ENCODE assay signal across 8 cellular contexts in the genomic region with DNA sequence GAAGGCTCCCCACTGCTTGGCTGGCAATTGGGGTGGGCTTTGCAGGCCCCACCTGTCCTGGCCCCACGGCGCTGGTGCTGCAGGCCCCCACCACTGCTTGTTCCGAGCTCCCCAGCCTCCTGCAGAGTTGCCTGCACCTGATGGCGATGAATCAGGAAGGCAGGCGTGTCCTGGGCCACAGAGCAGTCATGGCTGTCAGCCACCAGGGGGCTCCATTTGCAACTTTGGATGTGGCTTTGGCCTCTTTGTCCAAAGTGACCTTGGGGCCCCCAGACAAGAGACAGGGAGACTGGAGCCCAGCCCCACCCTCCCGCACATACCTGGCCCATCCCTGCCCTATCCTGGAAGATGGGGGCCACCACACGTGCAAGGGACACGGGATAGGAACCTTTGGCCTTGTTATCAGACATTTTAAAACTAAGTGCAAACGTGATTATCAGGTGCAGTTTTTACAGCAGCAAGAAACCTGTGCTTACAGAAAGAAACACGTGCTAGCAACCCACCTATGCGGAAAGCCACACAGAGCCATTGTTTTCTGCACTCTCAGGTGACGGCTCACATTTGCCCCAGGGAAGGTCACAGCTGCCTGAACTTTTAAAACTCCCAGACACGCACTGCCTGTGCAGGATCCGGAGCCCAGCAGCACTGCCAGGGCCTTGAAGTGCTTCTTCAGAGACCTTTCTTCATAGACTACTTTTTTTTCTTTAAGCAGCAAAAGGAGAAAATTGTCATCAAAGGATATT. TPM values are rescaled to one million over a fixed set of nuclear protein-coding genes. Genes with fewer than 3 reads are reported as not detected.
DNase-seq lines count a peak whose midpoint lies in the region; ATAC-seq and TF ChIP-seq lines count a peak whose summit lies in the region.

A gene with protein sequence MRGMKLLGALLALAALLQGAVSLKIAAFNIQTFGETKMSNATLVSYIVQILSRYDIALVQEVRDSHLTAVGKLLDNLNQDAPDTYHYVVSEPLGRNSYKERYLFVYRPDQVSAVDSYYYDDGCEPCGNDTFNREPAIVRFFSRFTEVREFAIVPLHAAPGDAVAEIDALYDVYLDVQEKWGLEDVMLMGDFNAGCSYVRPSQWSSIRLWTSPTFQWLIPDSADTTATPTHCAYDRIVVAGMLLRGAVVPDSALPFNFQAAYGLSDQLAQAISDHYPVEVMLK (plus strand): TSS at position 443 of the 743 bp plus-strand sequence. CDS start 683 bp downstream, outside the sequence.

- no peaks in the 10 kb centered on the region for H3K27me3 Mint-ChIP-seq in CD8-positive, alpha-beta memory T cell
- peaks cover 3% of the 10 kb centered on the region; the same call in 1 of the 2 replicates for H3K27me3 Mint-ChIP-seq in HFFc6 (ENCODE audit: insufficient read depth)
- H3K27me3 Mint-ChIP-seq in activated naive CD4-positive, alpha-beta T cell treated with anti-CD3 and anti-CD28 coated beads, Interleukin-2, amount 10 ng/mL, durations not matched to agents 7 days and 5 days = no peaks in the 10 kb centered on the region

- no peak within 1 kb of the TSS for H3K4me3 Mint-ChIP-seq in CD8-positive, alpha-beta memory T cell
- no peak within 1 kb of the TSS for H3K4me3 Mint-ChIP-seq in HFFc6
- H3K4me3 Mint-ChIP-seq in activated naive CD4-positive, alpha-beta T cell treated with anti-CD3 and anti-CD28 coated beads, Interleukin-2, amount 10 ng/mL, durations not matched to agents 7 days and 5 days = no peak within 1 kb of the TSS

- H3K4me3 ChIP-seq in CD8-positive, alpha-beta memory T cell (ENCODE audit: low read length) = no peak within 1 kb of the TSS
- H3K4me3 ChIP-seq in psoas muscle = no peak within 1 kb of the TSS

- TF ChIP-seq CTCF in HFFc6 (IDR thresholded peaks at IDR 0.05) (peak; percentile 89), psoas muscle (IDR thresholded peaks at IDR 0.05) (peak; percentile 53)

- H3K4me1 ChIP-seq in CD8-positive, alpha-beta memory T cell (ENCODE audit: insufficient read depth, low read length) = no peaks in the 10 kb centered on the region
- H3K4me1 ChIP-seq in psoas muscle = no peaks in the 10 kb centered on the region

- H3K27ac ChIP-seq in CD8-positive, alpha-beta memory T cell (ENCODE audit: low read depth, low read length) = no peak within 1 kb of the TSS
- H3K27ac ChIP-seq in psoas muscle = no peak within 1 kb of the TSS

- H3K27me3 ChIP-seq in CD8-positive, alpha-beta memory T cell (ENCODE audit: insufficient read depth, low read length, poor library complexity, severe bottlenecking) = no peaks in the 10 kb centered on the region
- no peaks in the 10 kb centered on the region for H3K27me3 ChIP-seq in psoas muscle (ENCODE audit: insufficient read depth in 3 of 3, low read length in 2 of 3)

- in situ Hi-C loops in SK-MEL-5 (cut with HindIII; ENCODE audit: low pct_unique_long_range_greater_than_20kb, low sequenced_read_pairs) = no loop called here

- peak; percentile 12 to 64 (median 30) for DNase-seq in CD8-positive, alpha-beta memory T cell
- DNase-seq in HFFc6 (peak; percentile 31), SK-MEL-5 (ENCODE audit: low read depth, low spot score) (peak; percentile 79), Right ventricle myocardium superior (peak; percentile 55), psoas muscle (peak; percentile 39 to 74)
- peak; percentile 70 for DNase-seq in activated naive CD4-positive, alpha-beta T cell treated with anti-CD3 and anti-CD28 coated beads, Interleukin-2, amount 10 ng/mL, durations not matched to agents 7 days and 5 days

- intact Hi-C loops in Right ventricle myocardium superior (cut with DNase I) = no loop called here
- intact Hi-C loops in psoas muscle (cut with DNase I) = no loop called here

- H3K27ac Mint-ChIP-seq in CD8-positive, alpha-beta memory T cell = peak within 1 kb of the TSS in 6 of 8 donors; percentile 23 to 85 (median 72)
- H3K27ac Mint-ChIP-seq in HFFc6 = no peak within 1 kb of the TSS
- H3K27ac Mint-ChIP-seq in activated naive CD4-positive, alpha-beta T cell treated with anti-CD3 and anti-CD28 coated beads, Interleukin-2, amount 10 ng/mL, durations not matched to agents 7 days and 5 days = peak within 1 kb of the TSS; percentile 19

- H3K36me3 Mint-ChIP-seq in CD8-positive, alpha-beta memory T cell = peaks cover 0 to 72% (median 8%) of the 10 kb centered on the region in 3 donors
- H3K36me3 Mint-ChIP-seq in HFFc6 (ENCODE audit: low read depth) = peaks cover 21% of the 10 kb centered on the region
- peaks cover 43% of the 10 kb centered on the region for H3K36me3 Mint-ChIP-seq in activated naive CD4-positive, alpha-beta T cell treated with anti-CD3 and anti-CD28 coated beads, Interleukin-2, amount 10 ng/mL, durations not matched to agents 7 days and 5 days

- peaks cover 3 to 5% (median 5%) of the 10 kb centered on the region in 3 donors for H3K4me1 Mint-ChIP-seq in CD8-positive, alpha-beta memory T cell
- no peaks in the 10 kb centered on the region; the same call in 1 of the 2 replicates for H3K4me1 Mint-ChIP-seq in HFFc6 (ENCODE audit: low read depth)
- H3K4me1 Mint-ChIP-seq in activated naive CD4-positive, alpha-beta T cell treated with anti-CD3 and anti-CD28 coated beads, Interleukin-2, amount 10 ng/mL, durations not matched to agents 7 days and 5 days = peaks cover 13% of the 10 kb centered on the region

- no peaks in the 10 kb centered on the region for H3K9me3 Mint-ChIP-seq in CD8-positive, alpha-beta memory T cell
- no peaks in the 10 kb centered on the region for H3K9me3 Mint-ChIP-seq in HFFc6
- no peaks in the 10 kb centered on the region for H3K9me3 Mint-ChIP-seq in activated naive CD4-positive, alpha-beta T cell treated with anti-CD3 and anti-CD28 coated beads, Interleukin-2, amount 10 ng/mL, durations not matched to agents 7 days and 5 days

- ATAC-seq in Right ventricle myocardium superior (ENCODE audit: poor library complexity) (peak; percentile 57), psoas muscle (peak; percentile 51 to 76 (median 63)), HG03108 (IDR thresholded peaks at IDR 0.05; ENCODE audit: unreplicated experiment) (no peak), HG02840 (IDR thresholded peaks at IDR 0.05; ENCODE audit: low FRiP score, unreplicated experiment) (no peak)

- CTCF ChIA-PET in CD8-positive, alpha-beta memory T cell (lab: Charles Lee) = interaction anchor here (0.9 to 1.4 kb wide), 3 partner anchors 11 to 221 kb away, joined by 3 to 5 read pairs (median 3); no protein-coding TSS in a partner anchor
- CTCF ChIA-PET in activated naive CD4-positive, alpha-beta T cell treated with anti-CD3 and anti-CD28 coated beads, Interleukin-2, amount 10 ng/mL, durations not matched to agents 7 days and 5 days (lab: Charles Lee) = interaction anchor here (0.7 to 3.2 kb wide), 10 partner anchors 8 to 127 kb away, joined by 3 to 11 read pairs (median 4); no protein-coding TSS in a partner anchor

- POLR2A ChIA-PET in CD8-positive, alpha-beta memory T cell (lab: Charles Lee) = no interaction called here

- H3K9me3 ChIP-seq in CD8-positive, alpha-beta memory T cell (ENCODE audit: low read length) = no peaks in the 10 kb centered on the region
- H3K9me3 ChIP-seq in psoas muscle = no peaks in the 10 kb centered on the region

- WGBS in psoas muscle, 3 donors = 60 to 83% (median 73%) methylated on average over 14 of the region's 14 CpGs

- peaks cover 10% of the 10 kb centered on the region for H3K36me3 ChIP-seq in CD8-positive, alpha-beta memory T cell (ENCODE audit: insufficient read depth, low read length)
- H3K36me3 ChIP-seq in psoas muscle (ENCODE audit: insufficient read depth in 1 of 2, low read depth in 1 of 2) = peaks cover 0 to 65% of the 10 kb centered on the region in 2 donors

RNA-seq across cellular contexts. Expression of the gene that starts here (rescaled TPM):
- total RNA-seq in CD8-positive, alpha-beta memory T cell = 10 to 100 TPM; 13.5 to 15.0 TPM
- polyA plus RNA-seq in CD8-positive, alpha-beta memory T cell = 5.8 TPM
- 1 to 10 TPM; 7.5 to 9.9 (median 8.0) TPM for total RNA-seq in HFFc6 (2021; fragmentation: NEBNext Ultra II Directional; extraction: Animal tissue kit (Norgen Biotek cat#: 25700))
- total RNA-seq in SK-MEL-5 (2014; rRNA removed; shearing (Covaris generic)) = 3.6 and 3.9 TPM in 2 replicates
- polyA plus RNA-seq in SK-MEL-5 (2015; cell fraction: cytosol; rRNA removed) = 2.7 and 4.1 TPM in 2 replicates
- polyA plus RNA-seq in SK-MEL-5 (2015; cell fraction: nucleus; rRNA removed) = 28.5 and 28.8 TPM in 2 replicates
- 8.1 TPM for total RNA-seq in Right ventricle myocardium superior
- 1 to 10 TPM; 1.6 to 7.3 (median 2.6) TPM for total RNA-seq in psoas muscle
- polyA plus RNA-seq in psoas muscle = 1 to 10 TPM in 2 of 3 donors, under 1 TPM in 1; 0.46 to 5.4 (median 5.2) TPM

Comparison
In these comparisons a context has a peak if more than half of its experiments do, and no peak if none do; other contexts are left out.
1. ATAC-seq: peak in Right ventricle myocardium superior (single experiment) and psoas muscle (4 of 4); none in HG03108 (single experiment) and HG02840 (single experiment).
2. Peak in every context shown above with its lines, with median percentiles within 50 percentile points of each other: DNase-seq.